Comparison of ENCODE assay signal across 14 cellular contexts in the genomic region with DNA sequence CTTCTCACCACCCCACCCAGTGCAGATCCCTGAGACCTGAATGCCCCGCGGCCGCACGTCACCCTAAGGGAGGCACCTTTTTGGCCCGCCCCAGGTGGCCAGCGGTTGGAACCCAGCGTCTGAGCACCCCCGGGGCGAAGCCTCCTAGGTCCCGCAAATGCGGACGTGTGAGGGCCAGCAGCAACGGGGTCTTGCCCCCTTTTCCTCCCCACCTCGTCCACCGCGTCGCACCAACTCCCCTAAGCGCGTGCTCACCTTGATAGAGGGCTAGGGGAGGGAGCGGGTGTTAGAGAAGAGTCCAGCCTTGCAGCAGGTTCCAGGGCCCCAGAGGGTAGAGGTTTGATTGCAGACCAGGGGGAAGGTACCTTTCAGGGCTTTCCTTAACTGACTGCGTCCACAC. TPM values are rescaled to one million over a fixed set of nuclear protein-coding genes. Genes with fewer than 3 reads are reported as not detected.
A peak's percentile ranks its signal among the peaks of the same experiment; 100 is the strongest.
DNase-seq lines count a peak whose midpoint lies in the region; ATAC-seq, FAIRE-seq and TF ChIP-seq lines count a peak whose summit lies in the region.
"Not testable (repeated sequence)": the region's sequence is repeated elsewhere in the genome, so short reads cannot be mapped to it uniquely, and the experiment has no call there.
"Had no signal": no experiment of that assay in that cellular context is flagged by ENCODE, and none has a peak within 500 bp of the region (broad histone marks: within the 10 kb centered on the region; RNA-seq: fewer than 3 reads in every experiment).

No MANE protein-coding gene starts in this region.

- not testable (repeated sequence) for FAIRE-seq in A549 (lab: Jason Lieb, UNC); HepG2 (lab: Jason Lieb, UNC)

- H3K9me3 ChIP-seq in A549; HepG2 (ENCODE audit: low read length): not testable (repeated sequence)

- not testable (repeated sequence) for BruUV-seq in HepG2 (replicated peaks; lab: Mats Ljungman, UMichigan)

- not testable (repeated sequence) for TF ChIP-seq RAD21 in A549 (conservative IDR thresholded peaks at IDR 0.05 in 1 of 2, IDR thresholded peaks at IDR 0.05 in 1 of 2); HepG2 (CRISPR knock-in tag; IDR thresholded peaks at IDR 0.05)

- H3K79me2 ChIP-seq in HepG2 (ENCODE audit: insufficient read depth, low read length), result not testable (repeated sequence)

- TF ChIP-seq CTCF in A549 (IDR thresholded peaks at IDR 0.05); WTC11 (IDR thresholded peaks at IDR 0.05); HepG2 (CRISPR knock-in tag; IDR thresholded peaks at IDR 0.05); osteocyte (IDR thresholded peaks at IDR 0.05); type B pancreatic cell (conservative IDR thresholded peaks at IDR 0.05): not testable (repeated sequence)

- H3K4me3 ChIP-seq in A549; HepG2 (replicated peaks in 1 of 3; ENCODE audit: insufficient read depth in 1 of 3, low read depth in 2 of 3, low read length in 3 of 3): not testable (repeated sequence)

- POLR2A ChIA-PET in A549 (lab: Yijun Ruan, JAX); WTC11 (lab: Charles Lee); HepG2 (lab: Yijun Ruan, JAX): not testable (repeated sequence)

- H3K27ac ChIP-seq in A549; HepG2 (ENCODE audit: extremely low read length, insufficient read depth, low read length): not testable (repeated sequence)

- not testable (repeated sequence) for H3K4me1 Mint-ChIP-seq in WTC11; osteocyte (ENCODE audit: unreplicated experiment); type B pancreatic cell (ENCODE audit: unreplicated experiment)

- not testable (repeated sequence) for H3K9ac ChIP-seq in HepG2 (ENCODE audit: insufficient read depth, low read depth, low read length)

- not testable (repeated sequence) for TF ChIP-seq POLR2A in A549 (IDR thresholded peaks at IDR 0.05; ENCODE audit: low read length); HepG2 (IDR thresholded peaks at IDR 0.05; ENCODE audit: insufficient read depth in 1 of 2, low read depth in 2 of 2, low read length in 2 of 2)

- not testable (repeated sequence) for DNase-seq in A549 (ENCODE audit: low read depth in 1 of 2, low spot score in 1 of 2); WTC11 (ENCODE audit: low spot score); HepG2 (ENCODE audit: low spot score)
- DNase-seq in osteocyte (ENCODE audit: extremely low spot score, unreplicated experiment), result peak; percentile 25
- peak; percentile 10 for DNase-seq in type B pancreatic cell (ENCODE audit: extremely low spot score, unreplicated experiment)

- not testable (repeated sequence) for H3K27me3 Mint-ChIP-seq in WTC11 (ENCODE audit: low read depth); osteocyte (ENCODE audit: unreplicated experiment); type B pancreatic cell

- CTCF ChIA-PET in A549 (lab: Yijun Ruan, JAX); WTC11 (lab: Charles Lee); HepG2 (lab: Yijun Ruan, JAX; ENCODE audit: low intra/inter-chr PET ratio, low total read pairs): not testable (repeated sequence)

- not testable (repeated sequence) for H4K20me1 ChIP-seq in HepG2 (ENCODE audit: insufficient read depth, low read length)

- in situ Hi-C loops in HepG2 (cut with HindIII; ENCODE audit: extremely low pct_ligation_motif_present, low pct_unique_long_range_greater_than_20kb), result not testable (repeated sequence)

- not testable (repeated sequence) for H3K27ac Mint-ChIP-seq in WTC11; osteocyte (ENCODE audit: unreplicated experiment); type B pancreatic cell

- not testable (repeated sequence) for H3K27me3 ChIP-seq in HepG2 (ENCODE audit: control insufficient read depth in 1 of 2, insufficient read depth in 2 of 2, low read length in 2 of 2)

- H3K4me1 ChIP-seq in A549; HepG2 (ENCODE audit: insufficient read depth, low read length): not testable (repeated sequence)

- not testable (repeated sequence) for H3K36me3 ChIP-seq in HepG2 (replicated peaks in 1 of 2; ENCODE audit: control insufficient read depth in 1 of 2, insufficient read depth in 2 of 2, low read length in 2 of 2)

- not testable (repeated sequence) for H3K36me3 Mint-ChIP-seq in WTC11; osteocyte (ENCODE audit: unreplicated experiment); type B pancreatic cell

- ATAC-seq in A549, result peak; percentile 2 to 9; a peak in 4 of 6 replicates
- ATAC-seq in WTC11, result peak; percentile 7
- peak; percentile 2; the same call in 2 of the 3 replicates for ATAC-seq in HepG2

- H3K4me3 Mint-ChIP-seq in WTC11; osteocyte (ENCODE audit: unreplicated experiment); type B pancreatic cell: not testable (repeated sequence)

- H3K4me2 ChIP-seq in A549; HepG2 (ENCODE audit: low read depth, low read length): not testable (repeated sequence)

- not testable (repeated sequence) for H2AFZ ChIP-seq in HepG2 (ENCODE audit: low read length)

- TF ChIP-seq EP300 in A549 (IDR thresholded peaks at IDR 0.05); HepG2 (IDR thresholded peaks at IDR 0.05; ENCODE audit: low read depth in 2 of 2, low read length in 2 of 2); HepG2 (CRISPR knock-in tag; IDR thresholded peaks at IDR 0.05; ENCODE audit: borderline replicate concordance): not testable (repeated sequence)

- H3K9me3 Mint-ChIP-seq in WTC11; osteocyte (ENCODE audit: unreplicated experiment); type B pancreatic cell: not testable (repeated sequence)

- intact Hi-C loops in HepG2 (cut with micrococcal nuclease; ENCODE audit: unreplicated experiment), result not testable (repeated sequence)

- WGBS in A549 (ENCODE audit: missing lambda C conversion rate), result no CpG with 5 or more reads among the region's 21 CpGs
- WGBS in HepG2 (ENCODE audit: low lambda C conversion rate), result no CpG with 5 or more reads among the region's 21 CpGs

RNA-seq across cellular contexts. Expression of gene SYT15, which starts 0.5 kb away (rescaled TPM):
- polyA plus RNA-seq in A549 (2011; rRNA removed) (3.3 and 3.5 TPM in 2 replicates), A549 (2017; fragmentation: RNase III; extraction: RNeasy Plus Mini Kit Qiagen cat#74134 plus additional on column Dnase treatment) (2.8 to 3.6 TPM (median 3.2 TPM) in 3 replicates), HepG2 (2011; rRNA removed) (0.24 and 0.29 TPM in 2 replicates)
- 3.5 and 4.3 TPM in 2 replicates for polyA plus RNA-seq in A549 (2012; cell fraction: cytosol; rRNA removed)
- polyA plus RNA-seq in A549 (2012; cell fraction: nucleus; rRNA removed), result 4.5 and 4.8 TPM in 2 replicates
- polyA minus RNA-seq in A549 (2011; rRNA and poly(A)+ RNA removed), result 4.1 and 5.5 TPM in 2 replicates
- total RNA-seq in WTC11 (2021) (1.2 to 1.6 TPM (median 1.5 TPM) in 3 replicates), HepG2 (2016; rRNA removed; fragmentation: Illumina TruSeq; extraction: Trizol) (0.24 and 0.38 TPM in 2 replicates), osteocyte (10.3 and 12.5 TPM in 2 replicates), type B pancreatic cell (ENCODE audit: low replicate concordance) (1.2 and 1.3 TPM in 2 replicates)
- total RNA-seq in HepG2 (2016; cell fraction: cytosol; rRNA removed; fragmentation: Illumina TruSeq; extraction: Trizol; ENCODE audit: low read depth), result 0.40 TPM in 1 of 2 replicates, not detected in the other
- 0.19 and 0.34 TPM in 2 replicates for total RNA-seq in HepG2 (2016; cell fraction: insoluble cytoplasmic fraction; rRNA removed; fragmentation: Illumina TruSeq; extraction: Trizol)
- total RNA-seq in HepG2 (2016; cell fraction: membrane; rRNA removed; fragmentation: Illumina TruSeq; extraction: Trizol), result 0.24 and 0.37 TPM in 2 replicates
- 0.43 and 0.47 TPM in 2 replicates for total RNA-seq in HepG2 (2016; cell fraction: nucleus; rRNA removed; fragmentation: Illumina TruSeq; extraction: Trizol)
- 0.13 and 0.15 TPM in 2 replicates for polyA plus RNA-seq in HepG2 (2011; cell fraction: cytosol; rRNA removed)
- 0.51 and 0.57 TPM in 2 replicates for polyA plus RNA-seq in HepG2 (2011; cell fraction: nucleus; rRNA removed)
- 3.1 and 5.1 TPM in 2 replicates for polyA plus RNA-seq in HepG2 (2012)
- 0.25 TPM in 1 of 2 replicates, not detected in the other for polyA plus RNA-seq in HepG2 (2016; cell fraction: cytosol; fragmentation: Illumina TruSeq; extraction: Trizol; ENCODE audit: low read depth)
- polyA plus RNA-seq in HepG2 (2016; cell fraction: insoluble cytoplasmic fraction; fragmentation: Illumina TruSeq; extraction: Trizol; ENCODE audit: low read depth), result 0.30 and 0.46 TPM in 2 replicates
- polyA plus RNA-seq in HepG2 (2016; cell fraction: membrane; fragmentation: Illumina TruSeq; extraction: Trizol; ENCODE audit: low read depth), result 0.15 and 0.24 TPM in 2 replicates
- polyA plus RNA-seq in HepG2 (2016; cell fraction: nucleus; fragmentation: Illumina TruSeq; extraction: Trizol; ENCODE audit: insufficient read depth, low read depth), result 0.45 and 1.1 TPM in 2 replicates
- polyA minus RNA-seq in HepG2 (2011; rRNA and poly(A)+ RNA removed; ENCODE audit: low replicate concordance), result 0.70 and 0.86 TPM in 2 replicates
- polyA minus RNA-seq in HepG2 (2011; cell fraction: cytosol; rRNA and poly(A)+ RNA removed), result not detected in 2 replicates
- polyA minus RNA-seq in HepG2 (2011; cell fraction: nucleus; rRNA and poly(A)+ RNA removed), result 1.9 and 2.8 TPM in 2 replicates
- total RNA-seq: A172, G401 had no signal

RNA-seq across cellular contexts. Expression of gene GPRIN2, which starts 22.9 kb away (rescaled TPM):
- polyA plus RNA-seq in A549 (2011; rRNA removed), result 8.8 and 9.4 TPM in 2 replicates
- polyA plus RNA-seq in A549 (2012; cell fraction: cytosol; rRNA removed), result 17.3 and 29.5 TPM in 2 replicates
- polyA plus RNA-seq in A549 (2012; cell fraction: nucleus; rRNA removed), result 62.0 and 88.1 TPM in 2 replicates
- polyA plus RNA-seq in A549 (2017; fragmentation: RNase III; extraction: RNeasy Plus Mini Kit Qiagen cat#74134 plus additional on column Dnase treatment), result 25.8 to 29.9 TPM (median 28.6 TPM) in 3 replicates
- 14.3 and 17.6 TPM in 2 replicates for polyA minus RNA-seq in A549 (2011; rRNA and poly(A)+ RNA removed)
- total RNA-seq in WTC11 (2021), result 17.5 to 22.5 TPM (median 20.9 TPM) in 3 replicates
- total RNA-seq in HepG2 (2016; rRNA removed; fragmentation: Illumina TruSeq; extraction: Trizol), result not detected in 2 replicates
- total RNA-seq in HepG2 (2016; cell fraction: cytosol; rRNA removed; fragmentation: Illumina TruSeq; extraction: Trizol; ENCODE audit: low read depth), result not detected in 2 replicates
- not detected in 2 replicates for total RNA-seq in HepG2 (2016; cell fraction: insoluble cytoplasmic fraction; rRNA removed; fragmentation: Illumina TruSeq; extraction: Trizol)
- total RNA-seq in HepG2 (2016; cell fraction: membrane; rRNA removed; fragmentation: Illumina TruSeq; extraction: Trizol), result not detected in 2 replicates
- total RNA-seq in HepG2 (2016; cell fraction: nucleus; rRNA removed; fragmentation: Illumina TruSeq; extraction: Trizol), result not detected in 2 replicates
- not detected in 2 replicates for polyA plus RNA-seq in HepG2 (2011; rRNA removed)
- not detected in 2 replicates for polyA plus RNA-seq in HepG2 (2011; cell fraction: cytosol; rRNA removed)
- not detected in 2 replicates for polyA plus RNA-seq in HepG2 (2011; cell fraction: nucleus; rRNA removed)
- not detected in 2 replicates for polyA plus RNA-seq in HepG2 (2012)
- polyA plus RNA-seq in HepG2 (2016; cell fraction: cytosol; fragmentation: Illumina TruSeq; extraction: Trizol; ENCODE audit: low read depth), result not detected in 2 replicates
- not detected in 2 replicates for polyA plus RNA-seq in HepG2 (2016; cell fraction: insoluble cytoplasmic fraction; fragmentation: Illumina TruSeq; extraction: Trizol; ENCODE audit: low read depth)
- polyA plus RNA-seq in HepG2 (2016; cell fraction: membrane; fragmentation: Illumina TruSeq; extraction: Trizol; ENCODE audit: low read depth), result not detected in 2 replicates
- polyA plus RNA-seq in HepG2 (2016; cell fraction: nucleus; fragmentation: Illumina TruSeq; extraction: Trizol; ENCODE audit: insufficient read depth, low read depth), result not detected in 2 replicates
- not detected in 2 replicates for polyA minus RNA-seq in HepG2 (2011; rRNA and poly(A)+ RNA removed; ENCODE audit: low replicate concordance)
- polyA minus RNA-seq in HepG2 (2011; cell fraction: cytosol; rRNA and poly(A)+ RNA removed), result not detected in 2 replicates
- not detected in 2 replicates for polyA minus RNA-seq in HepG2 (2011; cell fraction: nucleus; rRNA and poly(A)+ RNA removed)
- 2.5 and 3.4 TPM in 2 replicates for total RNA-seq in osteocyte
- total RNA-seq in type B pancreatic cell (ENCODE audit: low replicate concordance), result 4.4 and 7.0 TPM in 2 replicates
- total RNA-seq: A172; A673; CD4-positive, alpha-beta memory T cell; CD4-positive, CD25-positive, alpha-beta regulatory T cell; CD8-positive, alpha-beta memory T cell; G401 had no signal
- polyA plus RNA-seq: AG04450; CD14-positive monocyte; CD4-positive, alpha-beta memory T cell; CD4-positive, CD25-positive, alpha-beta regulatory T cell; CD8-positive, alpha-beta memory T cell; GM12878 had no signal
